8 cellular contexts compared by ENCODE assay signal in the genomic region with DNA sequence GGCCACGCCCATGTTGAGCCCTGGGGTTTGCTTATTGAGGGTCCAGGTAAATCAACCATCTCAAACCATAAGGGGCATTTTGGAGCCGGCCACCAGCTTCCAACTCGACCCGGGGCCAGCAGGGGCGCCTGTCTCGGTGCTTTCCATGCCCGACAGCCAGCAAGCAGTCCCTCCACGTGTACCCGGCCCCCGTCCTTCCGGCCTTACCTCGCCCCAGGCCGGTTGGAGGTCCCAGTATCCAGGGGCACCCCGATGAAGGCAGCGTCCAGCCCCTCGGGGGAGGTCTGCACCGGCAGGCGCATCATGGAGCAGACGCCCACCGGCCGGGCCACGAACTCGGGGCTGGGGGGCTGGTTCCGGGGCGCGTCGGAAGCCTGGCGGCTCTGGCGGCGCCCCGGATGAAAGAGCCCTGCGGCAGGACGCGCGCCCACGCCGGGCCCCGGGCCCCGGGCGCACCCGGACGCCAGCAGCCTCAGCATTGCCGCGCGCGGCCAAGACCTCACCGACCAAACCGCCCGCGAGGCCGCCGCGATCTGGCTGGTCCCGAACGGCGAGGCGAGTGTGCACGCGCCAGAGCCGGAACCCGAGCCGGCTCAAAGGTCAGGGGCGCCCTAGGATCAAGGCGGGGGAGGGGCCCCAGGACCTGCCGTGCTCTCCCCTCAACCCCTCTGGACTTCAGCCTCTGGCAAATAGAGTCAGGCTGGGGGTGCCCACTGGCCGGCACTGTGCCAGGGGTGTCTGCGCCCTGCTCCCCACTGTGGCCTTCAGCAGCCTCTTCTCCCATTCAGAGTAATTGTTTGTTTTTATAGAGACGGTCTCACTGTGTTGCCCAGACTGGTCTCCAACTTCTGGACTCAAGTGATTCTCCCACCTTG. TPM values are rescaled to one million over a fixed set of nuclear protein-coding genes. Genes with fewer than 3 reads are reported as not detected.
DNase-seq lines count a peak whose midpoint lies in the region; ATAC-seq, FAIRE-seq and TF ChIP-seq lines count a peak whose summit lies in the region.

A gene with protein sequence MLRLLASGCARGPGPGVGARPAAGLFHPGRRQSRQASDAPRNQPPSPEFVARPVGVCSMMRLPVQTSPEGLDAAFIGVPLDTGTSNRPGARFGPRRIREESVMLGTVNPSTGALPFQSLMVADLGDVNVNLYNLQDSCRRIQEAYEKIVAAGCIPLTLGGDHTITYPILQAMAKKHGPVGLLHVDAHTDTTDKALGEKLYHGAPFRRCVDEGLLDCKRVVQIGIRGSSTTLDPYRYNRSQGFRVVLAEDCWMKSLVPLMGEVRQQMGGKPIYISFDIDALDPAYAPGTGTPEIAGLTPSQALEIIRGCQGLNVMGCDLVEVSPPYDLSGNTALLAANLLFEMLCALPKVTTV (minus strand): TSS at position 563 of the 875 bp plus-strand sequence. CDS start 84 bp downstream, at position 479.

- H3K27me3 Mint-ChIP-seq in T-helper 17 cell, result no peaks in the 10 kb centered on the region

- DNase-seq in GM12891 (ENCODE audit: insufficient read length, low spot score) (peak; percentile 77), T-helper 17 cell (peak; percentile 19 to 31 (median 21)), astrocyte of the hippocampus (ENCODE audit: low read depth, low spot score) (peak; percentile 65), islet precursor cell (peak; percentile 81)
- DNase-seq in stimulated activated CD4-positive, alpha-beta T cell treated with anti-CD3 and anti-CD28 coated beads, Interleukin-4, amount 100 ng/mL, for 1 hour, result peak; percentile 68

- H3K36me3 Mint-ChIP-seq in T-helper 17 cell (ENCODE audit: low read depth), result peaks cover 3% of the 10 kb centered on the region

- peak; percentile 59 for ATAC-seq in HG03103 (IDR thresholded peaks at IDR 0.05; ENCODE audit: low read depth, unreplicated experiment)
- ATAC-seq in T-helper 17 cell, result peak; percentile 85
- no peak for ATAC-seq in HG03469 (IDR thresholded peaks at IDR 0.05; ENCODE audit: unreplicated experiment)
- no peak for ATAC-seq in HG02884 (IDR thresholded peaks at IDR 0.05; ENCODE audit: unreplicated experiment)

- peaks cover 16% of the 10 kb centered on the region for H3K4me1 Mint-ChIP-seq in T-helper 17 cell

- peak within 1 kb of the TSS; percentile 16 for H3K27ac Mint-ChIP-seq in T-helper 17 cell

- H3K9me3 ChIP-seq in T-helper 17 cell (ENCODE audit: control insufficient read depth, low read length, poor library complexity, severe bottlenecking), result no peaks in the 10 kb centered on the region

- FAIRE-seq in GM12891 (lab: Jason Lieb, UNC), result peak; percentile 61

- TF ChIP-seq POLR2A in GM12891 (IDR thresholded peaks at IDR 0.05; ENCODE audit: low read depth, low read length), result no peak

- peak within 1 kb of the TSS; percentile 84 for H3K4me3 Mint-ChIP-seq in T-helper 17 cell

TF ChIP-seq in GM12891, 5 proteins besides CTCF, POLR2A, EP300 and RAD21:
- TF ChIP-seq PAX5 (IDR thresholded peaks at IDR 0.05; ENCODE audit: insufficient read depth, low read length, severe bottlenecking) (no peak), POLR2AphosphoS5 (IDR thresholded peaks at IDR 0.05; ENCODE audit: low read depth, low read length) (0 out of 2 replicates have a peak, but pooled peaks have one; percentile 34)

RNA-seq across cellular contexts. Expression of the gene that starts here (rescaled TPM):
- polyA plus RNA-seq in GM12891 (2012; ENCODE audit: low read depth, missing spikeins), result 4.5 TPM
- total RNA-seq in T-helper 17 cell, result 1 to 10 TPM; 5.7 to 6.8 TPM

Comparison
In these comparisons a context has a peak if more than half of its experiments do, and no peak if none do; other contexts are left out.
1. DNase-seq: peak in every context shown above with its lines; median percentile 81 in islet precursor cell; 77 in GM12891; 68 in stimulated activated CD4-positive, alpha-beta T cell treated with anti-CD3 and anti-CD28 coated beads, Interleukin-4, amount 100 ng/mL, for 1 hour; 65 in astrocyte of the hippocampus; 21 in T-helper 17 cell.
2. ATAC-seq: peak in HG03103 (single experiment) and T-helper 17 cell (single experiment); none in HG03469 (single experiment) and HG02884 (single experiment).